In genomic region chr2:65710779-65711295, GRCh38 we compare ENCODE assay signal across 11 cellular contexts.
DNase-seq lines count a peak whose midpoint lies in the region; ATAC-seq and TF ChIP-seq lines count a peak whose summit lies in the region.
"Had no signal": no experiment of that assay in that cellular context is flagged by ENCODE, and none has a peak within 500 bp of the region (broad histone marks: within the 10 kb centered on the region; RNA-seq: fewer than 3 reads in every experiment).

No MANE protein-coding gene starts in this region.

- TF ChIP-seq CTCF in SU-DHL-6 (IDR thresholded peaks at IDR 0.05; ENCODE audit: insufficient read depth, low read length, poor library complexity, severe bottlenecking) (peak; percentile 55), right lobe of liver (IDR thresholded peaks at IDR 0.05) (peak in 3 of 4 donors; percentile 7 to 9 (median 8)), mesothelial cell of epicardium (IDR thresholded peaks at IDR 0.05; ENCODE audit: unreplicated experiment) (no peak)

- no peak for TF ChIP-seq POLR2A in right lobe of liver (IDR thresholded peaks at IDR 0.05)

- no peak overlapping the region for H3K9ac ChIP-seq in SU-DHL-6 (ENCODE audit: low read length)

- peak; percentile 51 for DNase-seq in ELF-1 (ENCODE audit: low read depth, low spot score)
- no peak for DNase-seq in right lobe of liver
- no peak for DNase-seq in mesothelial cell of epicardium (ENCODE audit: low spot score in 2 of 2, unreplicated experiment in 2 of 2)
- no peak for DNase-seq in activated T-cell treated with anti-CD3 and anti-CD28 coated beads, Interleukin-2, amount 50 U/mL, for 72 hours
- DNase-seq: NCI-H2029 treated with DMSO at 0.1 percent for 48 hours; pancreas; stimulated activated naive B cell treated with anti-CD40 and anti-IgM and Interleukin-4, amounts not matched to agents 10 μg/mL and 1 μg/mL and 100 μg/mL, for 72 hours had no signal

- H4K20me1 ChIP-seq in SU-DHL-6 (ENCODE audit: low read depth, low read length): no peaks in the 10 kb centered on the region

- peaks cover 27% of the 10 kb centered on the region for H3K9me3 Mint-ChIP-seq in mesothelial cell of epicardium
- H3K9me3 Mint-ChIP-seq in activated T-cell treated with anti-CD3 and anti-CD28 coated beads, Interleukin-2, amount 50 U/mL, for 72 hours: peaks cover 0 to 6% of the 10 kb centered on the region in 2 donors
- H3K9me3 Mint-ChIP-seq: stimulated activated naive B cell treated with anti-CD40 and anti-IgM and Interleukin-4, amounts not matched to agents 10 μg/mL and 1 μg/mL and 100 μg/mL, for 72 hours had no signal

- H3K36me3 ChIP-seq in SU-DHL-6 (ENCODE audit: low read length) (no peaks in the 10 kb centered on the region), right lobe of liver (no peaks in the 10 kb centered on the region)
- H3K36me3 ChIP-seq: pancreas had no signal

- H3K9me2 ChIP-seq in SU-DHL-6 (replicated peaks; ENCODE audit: insufficient read depth, low read length): no peaks in the 10 kb centered on the region

- H3K27ac Mint-ChIP-seq in mesothelial cell of epicardium: no peak overlapping the region
- no peak overlapping the region for H3K27ac Mint-ChIP-seq in activated T-cell treated with anti-CD3 and anti-CD28 coated beads, Interleukin-2, amount 50 U/mL, for 72 hours
- H3K27ac Mint-ChIP-seq: stimulated activated naive B cell treated with anti-CD40 and anti-IgM and Interleukin-4, amounts not matched to agents 10 μg/mL and 1 μg/mL and 100 μg/mL, for 72 hours had no signal

- H2AFZ ChIP-seq in SU-DHL-6 (ENCODE audit: low read depth, low read length, severe bottlenecking): no peak overlapping the region

- H3K36me3 Mint-ChIP-seq in mesothelial cell of epicardium: peaks cover 5% of the 10 kb centered on the region
- H3K36me3 Mint-ChIP-seq in activated T-cell treated with anti-CD3 and anti-CD28 coated beads, Interleukin-2, amount 50 U/mL, for 72 hours (ENCODE audit: insufficient read depth in 2 of 2): no peaks in the 10 kb centered on the region
- H3K36me3 Mint-ChIP-seq: stimulated activated naive B cell treated with anti-CD40 and anti-IgM and Interleukin-4, amounts not matched to agents 10 μg/mL and 1 μg/mL and 100 μg/mL, for 72 hours had no signal

- H3K27me3 ChIP-seq in SU-DHL-6 (ENCODE audit: low read length): no peaks in the 10 kb centered on the region
- H3K27me3 ChIP-seq in right lobe of liver: no peaks in the 10 kb centered on the region
- H3K27me3 ChIP-seq: pancreas had no signal

- intact Hi-C loops in right lobe of liver (cut with DNase I): no loop called here

- no peaks in the 10 kb centered on the region for H3K79me2 ChIP-seq in SU-DHL-6 (ENCODE audit: insufficient read depth, low read length)

- no peak overlapping the region for H3K4me2 ChIP-seq in SU-DHL-6 (ENCODE audit: low read depth, low read length, poor library complexity, severe bottlenecking)

- no peak overlapping the region for H3K4me3 Mint-ChIP-seq in mesothelial cell of epicardium
- no peak overlapping the region for H3K4me3 Mint-ChIP-seq in activated T-cell treated with anti-CD3 and anti-CD28 coated beads, Interleukin-2, amount 50 U/mL, for 72 hours
- H3K4me3 Mint-ChIP-seq: stimulated activated naive B cell treated with anti-CD40 and anti-IgM and Interleukin-4, amounts not matched to agents 10 μg/mL and 1 μg/mL and 100 μg/mL, for 72 hours had no signal

- H3K27me3 Mint-ChIP-seq in mesothelial cell of epicardium (ENCODE audit: low read depth): no peaks in the 10 kb centered on the region
- H3K27me3 Mint-ChIP-seq in activated T-cell treated with anti-CD3 and anti-CD28 coated beads, Interleukin-2, amount 50 U/mL, for 72 hours (ENCODE audit: low read depth): no peaks in the 10 kb centered on the region

- H3K27ac ChIP-seq in SU-DHL-6 (ENCODE audit: low read depth, low read length) (no peak overlapping the region), right lobe of liver (no peak overlapping the region)
- H3K27ac ChIP-seq: pancreas had no signal

- ATAC-seq in HG02973 (IDR thresholded peaks at IDR 0.05; ENCODE audit: unreplicated experiment): peak; percentile 51
- ATAC-seq in right lobe of liver: no peak
- no peak for ATAC-seq in GM21526 (IDR thresholded peaks at IDR 0.05; ENCODE audit: low FRiP score, unreplicated experiment)
- no peak for ATAC-seq in activated T-cell treated with anti-CD3 and anti-CD28 coated beads, Interleukin-2, amount 50 U/mL, for 72 hours (replicated peaks in 1 of 2)
- no peak for ATAC-seq in HG02970 (IDR thresholded peaks at IDR 0.05; ENCODE audit: low FRiP score, unreplicated experiment)
- ATAC-seq: stimulated activated naive B cell treated with anti-CD40 and anti-IgM and Interleukin-4, amounts not matched to agents 10 μg/mL and 1 μg/mL and 100 μg/mL, for 72 hours had no signal

- peaks cover 6% of the 10 kb centered on the region for H3K4me1 Mint-ChIP-seq in mesothelial cell of epicardium
- no peaks in the 10 kb centered on the region for H3K4me1 Mint-ChIP-seq in activated T-cell treated with anti-CD3 and anti-CD28 coated beads, Interleukin-2, amount 50 U/mL, for 72 hours (ENCODE audit: low read depth)
- H3K4me1 Mint-ChIP-seq: stimulated activated naive B cell treated with anti-CD40 and anti-IgM and Interleukin-4, amounts not matched to agents 10 μg/mL and 1 μg/mL and 100 μg/mL, for 72 hours had no signal

- H3K9me3 ChIP-seq in SU-DHL-6 (ENCODE audit: insufficient read depth, low read length) (no peaks in the 10 kb centered on the region), right lobe of liver (no peaks in the 10 kb centered on the region)
- H3K9me3 ChIP-seq: pancreas had no signal

- WGBS in right lobe of liver (ENCODE audit: insufficient coverage, low coverage, low lambda C conversion rate, missing lambda C conversion rate): 61% methylated on average over 2 of the region's 2 CpGs

- H3K4me1 ChIP-seq in right lobe of liver: no peaks in the 10 kb centered on the region

- no peaks in the 10 kb centered on the region for H3F3A ChIP-seq in SU-DHL-6 (ENCODE audit: insufficient read depth)

- H3K4me3 ChIP-seq in SU-DHL-6 (ENCODE audit: insufficient read depth, low read length, poor library complexity, severe bottlenecking): no peak overlapping the region
- H3K4me3 ChIP-seq in right lobe of liver: no peak overlapping the region
- H3K4me3 ChIP-seq: pancreas had no signal
